In the genomic region with DNA sequence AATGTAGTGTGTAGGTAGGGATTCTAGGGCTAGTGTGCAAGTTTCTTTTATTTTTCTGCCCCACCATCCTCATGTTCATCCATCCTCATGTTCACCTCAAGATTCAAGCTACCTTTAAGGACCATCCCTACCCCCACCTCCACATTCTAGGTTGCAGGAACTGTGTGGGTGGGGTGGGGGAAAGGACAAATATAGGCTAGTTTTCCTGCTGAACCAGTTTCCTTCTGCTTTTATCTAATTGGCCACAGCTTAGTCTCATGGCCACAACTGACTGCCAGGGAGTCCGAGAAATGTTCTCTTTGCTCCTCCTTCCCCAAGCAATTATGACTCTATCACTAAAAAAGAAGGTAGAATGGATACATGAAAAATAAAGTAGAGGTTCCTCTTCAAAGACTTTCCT, we compare ENCODE assay signal across 22 cellular contexts.
DNase-seq lines count a peak whose midpoint lies in the region; ATAC-seq and TF ChIP-seq lines count a peak whose summit lies in the region.
"Had no signal": no experiment of that assay in that cellular context is flagged by ENCODE, and none has a peak within 500 bp of the region (broad histone marks: within the 10 kb centered on the region; RNA-seq: fewer than 3 reads in every experiment).

No MANE protein-coding gene starts in this region.

- H3K36me3 Mint-ChIP-seq in activated CD4-positive, alpha-beta T cell treated with anti-CD3 and anti-CD28 coated beads, Interleukin-2, amount 10 ng/mL, durations not matched to agents 24 days and 14 days (ENCODE audit: low read depth) = no peaks in the 10 kb centered on the region

- no peak overlapping the region for H3K4me3 Mint-ChIP-seq in activated CD4-positive, alpha-beta T cell treated with anti-CD3 and anti-CD28 coated beads, Interleukin-2, amount 10 ng/mL, durations not matched to agents 24 days and 14 days
- H3K4me3 Mint-ChIP-seq: CD4-positive, alpha-beta T cell; GM23338 had no signal

- DNase-seq in SIG-M5 treated with dmso at 0.1 percent for 504 hours (lab: John Stamatoyannopoulos, UW; ENCODE audit: unreplicated experiment) (peak; percentile 43), SIG-M5 (lab: John Stamatoyannopoulos, UW) (no peak), epithelial cell of esophagus (ENCODE audit: low read depth) (peak; percentile 13), left colon (no peak), ureter (ENCODE audit: low spot score) (peak; percentile 50), activated T-cell treated with anti-CD3 and anti-CD28 coated beads for 4 hours (no peak), CD1c-positive myeloid dendritic cell (ENCODE audit: extremely low spot score) (no peak)
- DNase-seq in activated CD4-positive, alpha-beta T cell treated with anti-CD3 and anti-CD28 coated beads, Interleukin-2, amount 10 ng/mL, durations not matched to agents 24 days and 14 days = no peak
- DNase-seq: ACHN; BE2C; CD4-positive, alpha-beta T cell; HCEC 1CT; KG1; MG63; NCI-H2029; NCI-H446 treated with DMSO at 0.1 percent for 48 hours; NCI-H526; NCI-H82; NK-92 treated with Interleukin-12 subunit alpha and Interleukin-12 subunit beta, amount 100 ng/mL, for 24 hours; PC-9 had no signal

- H3K27ac Mint-ChIP-seq in activated CD4-positive, alpha-beta T cell treated with anti-CD3 and anti-CD28 coated beads, Interleukin-2, amount 10 ng/mL, durations not matched to agents 24 days and 14 days = no peak overlapping the region
- H3K27ac Mint-ChIP-seq: CD4-positive, alpha-beta T cell; GM23338 had no signal

- H3K27me3 Mint-ChIP-seq in activated CD4-positive, alpha-beta T cell treated with anti-CD3 and anti-CD28 coated beads, Interleukin-2, amount 10 ng/mL, durations not matched to agents 24 days and 14 days = no peaks in the 10 kb centered on the region
- H3K27me3 Mint-ChIP-seq: CD4-positive, alpha-beta T cell had no signal

- peaks cover 14% of the 10 kb centered on the region for H3K9me3 Mint-ChIP-seq in activated CD4-positive, alpha-beta T cell treated with anti-CD3 and anti-CD28 coated beads, Interleukin-2, amount 10 ng/mL, durations not matched to agents 24 days and 14 days

- TF ChIP-seq CTCF in epithelial cell of esophagus (IDR thresholded peaks at IDR 0.05; ENCODE audit: insufficient read depth, low read depth, low read length, missing control alignments) = no peak

- intact Hi-C loops in left colon (cut with DNase I, micrococcal nuclease) = no loop called here
- intact Hi-C loops in activated CD4-positive, alpha-beta T cell treated with anti-CD3 and anti-CD28 coated beads, Interleukin-2, amount 10 ng/mL, durations not matched to agents 24 days and 14 days (cut with micrococcal nuclease) = no loop called here

- no peak overlapping the region for H3K4me3 ChIP-seq in epithelial cell of esophagus (ENCODE audit: low read length)
- H3K4me3 ChIP-seq: GM23338, MG63, PC-9 had no signal

- no peaks in the 10 kb centered on the region for H3K4me1 Mint-ChIP-seq in activated CD4-positive, alpha-beta T cell treated with anti-CD3 and anti-CD28 coated beads, Interleukin-2, amount 10 ng/mL, durations not matched to agents 24 days and 14 days
- H3K4me1 Mint-ChIP-seq: GM23338 had no signal

- ATAC-seq in left colon = peak; percentile 62
- ATAC-seq: GM23338, Right ventricle myocardium inferior had no signal

Comparison
In these comparisons a context has a peak if more than half of its experiments do, and no peak if none do; other contexts are left out.
1. DNase-seq: peak in SIG-M5 treated with dmso at 0.1 percent for 504 hours (single experiment), epithelial cell of esophagus (single experiment) and ureter (single experiment); none in SIG-M5 (single experiment), left colon (0 of 2), activated T-cell treated with anti-CD3 and anti-CD28 coated beads for 4 hours (single experiment), activated CD4-positive, alpha-beta T cell treated with anti-CD3 and anti-CD28 coated beads, Interleukin-2, amount 10 ng/mL, durations not matched to agents 24 days and 14 days (single experiment) and CD1c-positive myeloid dendritic cell (single experiment).